In genomic region chrX:38154818-38155217, GRCh38 we compare ENCODE assay signal across 20 cellular contexts.
"Had no signal": no experiment of that assay in that cellular context is flagged by ENCODE, and none has a peak within 500 bp of the region (broad histone marks: within the 10 kb centered on the region; RNA-seq: fewer than 3 reads in every experiment).

No MANE protein-coding gene starts in this region.

- H3K27me3 ChIP-seq: brain microvascular endothelial cell, foreskin keratinocyte, hepatocyte, right lobe of liver, thyroid gland had no signal

- H3K4me3 ChIP-seq: hepatocyte, right lobe of liver, SK-N-MC, spleen, thyroid gland had no signal

- H3K27ac ChIP-seq: brain microvascular endothelial cell, foreskin keratinocyte, hepatocyte, right lobe of liver, SK-N-MC, spleen, thyroid gland had no signal

- H3K36me3 ChIP-seq: brain microvascular endothelial cell, right lobe of liver, spleen, thyroid gland had no signal

- H3K79me2 ChIP-seq: hepatocyte had no signal

- H3K9me3 ChIP-seq: right lobe of liver, spleen, thyroid gland had no signal

- H2AFZ ChIP-seq: hepatocyte had no signal

- H3K4me1 ChIP-seq: foreskin keratinocyte, right lobe of liver, spleen, thyroid gland had no signal

- H3K4me2 ChIP-seq: hepatocyte had no signal

- DNase-seq: activated CD4-positive, alpha-beta memory T cell treated with anti-CD3 and anti-CD28 coated beads, Interleukin-2, amount 10 ng/mL, durations not matched to agents 7 days and 5 days; activated CD4-positive, alpha-beta T cell treated with anti-CD3 and anti-CD28 coated beads, Interleukin-2, amount 10 ng/mL, durations not matched to agents 24 days and 14 days; activated gamma-delta T cell treated with Interleukin-2 at 50 U/mL for 16 hours; aorta; brain microvascular endothelial cell; caudate nucleus; effector memory CD4-positive, alpha-beta T cell; foreskin keratinocyte; glutamatergic neuron; left ventricle myocardium superior; nephron progenitor cell; right lobe of liver; spleen; stimulated activated CD4-positive, alpha-beta T cell treated with anti-CD3 and anti-CD28 coated beads, Interleukin-4, amount 100 ng/mL, for 1 hour; stimulated activated naive CD4-positive, alpha-beta T cell; SW 1271; T-helper 17 cell; thyroid gland had no signal
